Comparison of ENCODE assay signal across 10 cellular contexts in genomic region chr14:21997300-21997699, GRCh38.
DNase-seq lines count a peak whose midpoint lies in the region; ATAC-seq lines count a peak whose summit lies in the region.
"Had no signal": no experiment of that assay in that cellular context is flagged by ENCODE, and none has a peak within 500 bp of the region (broad histone marks: within the 10 kb centered on the region; RNA-seq: fewer than 3 reads in every experiment).

No MANE protein-coding gene starts in this region.

- peak; percentile 82 to 85 for ATAC-seq in CD4-positive, CD25-positive, alpha-beta regulatory T cell (ENCODE audit: low read depth in 2 of 2)
- no peak for ATAC-seq in HG02852 (IDR thresholded peaks at IDR 0.05; ENCODE audit: unreplicated experiment)
- no peak for ATAC-seq in HG03280 (IDR thresholded peaks at IDR 0.05; ENCODE audit: unreplicated experiment)

- H3K36me3 ChIP-seq in CD4-positive, CD25-positive, alpha-beta regulatory T cell (ENCODE audit: control insufficient read depth, insufficient read depth, low read length): no peaks in the 10 kb centered on the region
- H3K36me3 ChIP-seq: right lobe of liver had no signal

- no peaks in the 10 kb centered on the region for H3K9me3 Mint-ChIP-seq in CD4-positive, CD25-positive, alpha-beta regulatory T cell

- peaks cover 4% of the 10 kb centered on the region for H3K4me1 ChIP-seq in CD4-positive, CD25-positive, alpha-beta regulatory T cell (ENCODE audit: control insufficient read depth, insufficient read depth, low read length, poor library complexity, severe bottlenecking)
- H3K4me1 ChIP-seq: right lobe of liver had no signal

- peaks cover 6% of the 10 kb centered on the region for H3K27me3 Mint-ChIP-seq in CD4-positive, CD25-positive, alpha-beta regulatory T cell

- DNase-seq in CD4-positive, CD25-positive, alpha-beta regulatory T cell: peak; percentile 25 to 80 (median 52)
- DNase-seq in HPDE6-E6E7 (ENCODE audit: extremely low spot score) (peak; percentile 25), iPS-NIHi11 (ENCODE audit: low spot score) (peak; percentile 56), superior temporal gyrus (ENCODE audit: extremely low spot score) (no peak), NCI-H526 treated with DMSO at 0.1 percent for 48 hours (lab: John Stamatoyannopoulos, UW) (no peak)
- peak; percentile 42 for DNase-seq in activated CD4-positive, alpha-beta T cell treated with anti-CD3 and anti-CD28 coated beads for 48 hours
- DNase-seq: NCI-H1417 treated with DMSO at 0.1 percent for 48 hours, right lobe of liver had no signal

- peaks cover 0 to 23% (median 2%) of the 10 kb centered on the region in 4 donors for H3K4me1 Mint-ChIP-seq in CD4-positive, CD25-positive, alpha-beta regulatory T cell

- no peaks in the 10 kb centered on the region for H3K27me3 ChIP-seq in CD4-positive, CD25-positive, alpha-beta regulatory T cell (ENCODE audit: control insufficient read depth, insufficient read depth, low read length)

- H3K4me3 ChIP-seq in CD4-positive, CD25-positive, alpha-beta regulatory T cell (ENCODE audit: low read depth, low read length): peak overlapping the region; percentile 84
- H3K4me3 ChIP-seq: right lobe of liver had no signal

- no peaks in the 10 kb centered on the region for H3K36me3 Mint-ChIP-seq in CD4-positive, CD25-positive, alpha-beta regulatory T cell

- peak overlapping the region; percentile 46 to 94 (median 86) for H3K27ac Mint-ChIP-seq in CD4-positive, CD25-positive, alpha-beta regulatory T cell

- no peaks in the 10 kb centered on the region for H3K9me3 ChIP-seq in CD4-positive, CD25-positive, alpha-beta regulatory T cell (ENCODE audit: control insufficient read depth in 2 of 2, low read length in 2 of 2)
- H3K9me3 ChIP-seq: right lobe of liver had no signal

- H3K4me3 Mint-ChIP-seq in CD4-positive, CD25-positive, alpha-beta regulatory T cell: peak overlapping the region; percentile 62 to 95 (median 94)

- peak overlapping the region; percentile 55 for H3K27ac ChIP-seq in CD4-positive, CD25-positive, alpha-beta regulatory T cell (ENCODE audit: insufficient read depth, low read length, poor library complexity, severe bottlenecking)
- H3K27ac ChIP-seq: right lobe of liver had no signal

Comparison
In these comparisons a context has a peak if more than half of its experiments do, and no peak if none do; other contexts are left out.
1. ATAC-seq: peak in CD4-positive, CD25-positive, alpha-beta regulatory T cell (2 of 2); none in HG02852 (single experiment) and HG03280 (single experiment).
2. DNase-seq: peak in CD4-positive, CD25-positive, alpha-beta regulatory T cell (3 of 3), HPDE6-E6E7 (single experiment), activated CD4-positive, alpha-beta T cell treated with anti-CD3 and anti-CD28 coated beads for 48 hours (single experiment) and iPS-NIHi11 (single experiment); none in superior temporal gyrus (single experiment) and NCI-H526 treated with DMSO at 0.1 percent for 48 hours (single experiment).